Comparison of ENCODE assay signal across 8 cellular contexts in the genomic region with DNA sequence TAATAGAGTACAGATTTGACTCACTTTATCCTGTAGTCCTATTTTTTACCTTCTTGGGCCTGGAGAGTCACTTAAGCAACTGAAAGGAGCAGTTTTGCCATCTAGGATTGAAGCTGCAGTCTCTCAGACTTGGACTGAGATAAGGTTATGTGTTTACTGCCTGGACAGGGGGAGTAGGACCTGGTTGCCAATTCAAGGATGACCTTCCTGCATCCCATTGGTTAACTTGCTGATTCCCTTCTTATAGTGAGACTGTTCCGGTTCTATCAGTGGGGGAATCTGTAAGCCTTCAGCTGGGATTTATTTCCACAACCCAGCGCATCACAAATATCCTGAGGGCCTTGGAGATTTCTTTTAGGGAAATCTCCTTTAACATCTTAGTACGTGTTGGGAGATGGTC. TPM values are rescaled to one million over a fixed set of nuclear protein-coding genes. Genes with fewer than 3 reads are reported as not detected.
A peak's percentile ranks its signal among the peaks of the same experiment; 100 is the strongest.
DNase-seq lines count a peak whose midpoint lies in the region; ATAC-seq and TF ChIP-seq lines count a peak whose summit lies in the region.
"Had no signal": no experiment of that assay in that cellular context is flagged by ENCODE, and none has a peak within 500 bp of the region (broad histone marks: within the 10 kb centered on the region; RNA-seq: fewer than 3 reads in every experiment).

No MANE protein-coding gene starts in this region.

- in situ Hi-C loops in HAP-1 (cut with MboI; ENCODE audit: low sequenced_read_pairs), result no loop called here

- TF ChIP-seq CTCF in chondrocyte (IDR thresholded peaks at IDR 0.05) (no peak), neural crest cell (conservative IDR thresholded peaks at IDR 0.05) (no peak), endothelial cell (IDR thresholded peaks at IDR 0.05; ENCODE audit: unreplicated experiment) (no peak)

- peaks cover 10% of the 10 kb centered on the region for H3K36me3 ChIP-seq in CD4-positive, CD25-positive, alpha-beta regulatory T cell (ENCODE audit: control insufficient read depth, insufficient read depth, low read length)
- H3K36me3 ChIP-seq in HAP-1 (replicated peaks), result peaks cover 21% of the 10 kb centered on the region

- no peaks in the 10 kb centered on the region for H3K27me3 Mint-ChIP-seq in CD4-positive, CD25-positive, alpha-beta regulatory T cell
- H3K27me3 Mint-ChIP-seq in chondrocyte (ENCODE audit: low read depth) (no peaks in the 10 kb centered on the region), neural crest cell (ENCODE audit: low read depth) (no peaks in the 10 kb centered on the region), endothelial cell (ENCODE audit: unreplicated experiment) (peaks cover 6% of the 10 kb centered on the region)

- H3K27ac ChIP-seq in CD4-positive, CD25-positive, alpha-beta regulatory T cell (ENCODE audit: insufficient read depth, low read length, poor library complexity, severe bottlenecking), result no peak overlapping the region

- peaks cover 22 to 62% (median 49%) of the 10 kb centered on the region in 4 donors for H3K4me1 Mint-ChIP-seq in CD4-positive, CD25-positive, alpha-beta regulatory T cell
- H3K4me1 Mint-ChIP-seq in chondrocyte (ENCODE audit: low read depth) (peaks cover 59% of the 10 kb centered on the region), neural crest cell (peaks cover 47% of the 10 kb centered on the region), endothelial cell (ENCODE audit: unreplicated experiment) (peaks cover 37% of the 10 kb centered on the region)

- peaks cover 47% of the 10 kb centered on the region for H3K4me1 ChIP-seq in CD4-positive, CD25-positive, alpha-beta regulatory T cell (ENCODE audit: control insufficient read depth, insufficient read depth, low read length, poor library complexity, severe bottlenecking)
- H3K4me1 ChIP-seq in HAP-1, result peaks cover 27% of the 10 kb centered on the region

- ATAC-seq in CD4-positive, CD25-positive, alpha-beta regulatory T cell (ENCODE audit: low read depth in 2 of 2), result no peak

- H3K9me3 Mint-ChIP-seq in CD4-positive, CD25-positive, alpha-beta regulatory T cell, result no peaks in the 10 kb centered on the region
- H3K9me3 Mint-ChIP-seq in chondrocyte (ENCODE audit: low read depth) (no peaks in the 10 kb centered on the region), neural crest cell (no peaks in the 10 kb centered on the region), endothelial cell (ENCODE audit: unreplicated experiment) (no peaks in the 10 kb centered on the region)

- peak overlapping the region in 1 of 3 donors; percentile 14 for H3K27ac Mint-ChIP-seq in CD4-positive, CD25-positive, alpha-beta regulatory T cell
- H3K27ac Mint-ChIP-seq in chondrocyte (ENCODE audit: unreplicated experiment), result no peak overlapping the region
- H3K27ac Mint-ChIP-seq in neural crest cell (ENCODE audit: unreplicated experiment), result no peak overlapping the region
- no peak overlapping the region for H3K27ac Mint-ChIP-seq in endothelial cell (ENCODE audit: unreplicated experiment)

- peak overlapping the region; percentile 46 for H3K4me3 ChIP-seq in CD4-positive, CD25-positive, alpha-beta regulatory T cell (ENCODE audit: low read depth, low read length)
- H3K4me3 ChIP-seq in HAP-1, result peak overlapping the region; percentile 3

- DNase-seq in CD4-positive, CD25-positive, alpha-beta regulatory T cell, result no peak
- peak in 1 of 2 experiments; percentile 34 for DNase-seq in HAP-1 (ENCODE audit: low spot score in 2 of 2)
- no peak for DNase-seq in chondrocyte (ENCODE audit: low spot score)
- no peak for DNase-seq in neural crest cell (ENCODE audit: low read depth, low spot score)
- DNase-seq in endothelial cell (ENCODE audit: low spot score), result no peak
- no peak for DNase-seq in NCI-H2227 treated with DMSO at 0.1 percent for 48 hours (lab: John Stamatoyannopoulos, UW)
- no peak for DNase-seq in globus pallidus (ENCODE audit: low spot score)
- DNase-seq: dermis blood vessel endothelial cell had no signal

- H3K27me3 ChIP-seq in CD4-positive, CD25-positive, alpha-beta regulatory T cell (ENCODE audit: control insufficient read depth, insufficient read depth, low read length), result no peaks in the 10 kb centered on the region
- no peaks in the 10 kb centered on the region for H3K27me3 ChIP-seq in HAP-1 (ENCODE audit: low read depth)

- no peaks in the 10 kb centered on the region for H3K9me3 ChIP-seq in CD4-positive, CD25-positive, alpha-beta regulatory T cell (ENCODE audit: control insufficient read depth in 2 of 2, low read length in 2 of 2)
- H3K9me3 ChIP-seq in HAP-1, result no peaks in the 10 kb centered on the region

- peak overlapping the region; percentile 84 to 91 (median 90) for H3K4me3 Mint-ChIP-seq in CD4-positive, CD25-positive, alpha-beta regulatory T cell
- H3K4me3 Mint-ChIP-seq in chondrocyte (ENCODE audit: unreplicated experiment) (peak overlapping the region; percentile 17), neural crest cell (peak overlapping the region; percentile 90), endothelial cell (ENCODE audit: unreplicated experiment) (no peak overlapping the region)

- H3K36me3 Mint-ChIP-seq in CD4-positive, CD25-positive, alpha-beta regulatory T cell, result peaks cover 13% of the 10 kb centered on the region
- H3K36me3 Mint-ChIP-seq in chondrocyte (ENCODE audit: low read depth), result peaks cover 11% of the 10 kb centered on the region
- peaks cover 3% of the 10 kb centered on the region for H3K36me3 Mint-ChIP-seq in neural crest cell (ENCODE audit: low read depth)
- H3K36me3 Mint-ChIP-seq in endothelial cell (ENCODE audit: low read depth, unreplicated experiment), result peaks cover 7% of the 10 kb centered on the region

RNA-seq across cellular contexts. Expression of gene UBN1, which starts 2.9 kb away (rescaled TPM):
- 65.3 TPM for total RNA-seq in CD4-positive, CD25-positive, alpha-beta regulatory T cell
- 10 to 100 TPM; 10.8 to 12.8 (median 11.2) TPM for polyA plus RNA-seq in CD4-positive, CD25-positive, alpha-beta regulatory T cell
- 38.3 to 43.3 TPM (median 40.1 TPM) in 3 replicates for total RNA-seq in chondrocyte
- total RNA-seq in neural crest cell, result 44.2 and 49.6 TPM in 2 replicates
- total RNA-seq in endothelial cell (ENCODE audit: unreplicated experiment), result 36.4 TPM

RNA-seq across cellular contexts. Expression of gene GLYR1, which starts 3.1 kb away (rescaled TPM):
- total RNA-seq in CD4-positive, CD25-positive, alpha-beta regulatory T cell, result 114 TPM
- 10 to 100 TPM; 29.4 to 38.6 (median 33.2) TPM for polyA plus RNA-seq in CD4-positive, CD25-positive, alpha-beta regulatory T cell
- 56.8 to 78.7 TPM (median 58.9 TPM) in 3 replicates for total RNA-seq in chondrocyte
- 133 and 137 TPM in 2 replicates for total RNA-seq in neural crest cell
- total RNA-seq in endothelial cell (ENCODE audit: unreplicated experiment), result 111 TPM

RNA-seq across cellular contexts. Expression of gene ROGDI, which starts 47.8 kb away (rescaled TPM):
- total RNA-seq in CD4-positive, CD25-positive, alpha-beta regulatory T cell, result 15.9 TPM
- 1 to 10 TPM; 4.6 to 8.2 (median 7.0) TPM for polyA plus RNA-seq in CD4-positive, CD25-positive, alpha-beta regulatory T cell
- total RNA-seq in chondrocyte (24.9 to 37.6 TPM (median 35.6 TPM) in 3 replicates), neural crest cell (22.0 and 25.9 TPM in 2 replicates), endothelial cell (ENCODE audit: unreplicated experiment) (46.2 TPM)

RNA-seq across cellular contexts. Expression of gene SMIM22, which starts 55.0 kb away (rescaled TPM):
- not detected for total RNA-seq in CD4-positive, CD25-positive, alpha-beta regulatory T cell
- polyA plus RNA-seq in CD4-positive, CD25-positive, alpha-beta regulatory T cell, result not detected
- total RNA-seq in chondrocyte (not detected in 3 replicates), neural crest cell (not detected in 2 replicates), endothelial cell (ENCODE audit: unreplicated experiment) (not detected)
- total RNA-seq: dermis blood vessel endothelial cell had no signal
